ENCODE assay signal across 8 cellular contexts in genomic region chr7:74656421-74656910, GRCh38. TPM values are rescaled to one million over a fixed set of nuclear protein-coding genes. Genes with fewer than 3 reads are reported as not detected.
DNase-seq lines count a peak whose midpoint lies in the region; ATAC-seq and TF ChIP-seq lines count a peak whose summit lies in the region.

No MANE protein-coding gene starts in this region.

- H3K27ac ChIP-seq in CD4-positive, alpha-beta T cell (ENCODE audit: low read depth, low read length), result no peak overlapping the region
- peak overlapping the region; percentile 17 for H3K27ac ChIP-seq in SJSA1
- H3K27ac ChIP-seq in prostate gland, result peak overlapping the region; percentile 98 to 100

- H3K9me3 ChIP-seq in CD4-positive, alpha-beta T cell (ENCODE audit: control insufficient read depth, low read length), result no peaks in the 10 kb centered on the region
- H3K9me3 ChIP-seq in SJSA1 (replicated peaks) (peaks cover 4% of the 10 kb centered on the region), adipocyte (ENCODE audit: control insufficient read depth, low read length) (no peaks in the 10 kb centered on the region), prostate gland (no peaks in the 10 kb centered on the region)

- intact Hi-C loops in CD4-positive, alpha-beta T cell (cut with DNase I, micrococcal nuclease), result loop anchor here (2.0 to 10.0 kb wide), 5 partner anchors 16 to 482 kb away; partner anchors contain the start of genes EIF4H (in 1 of the 2), GTF2IRD1 (in 1 of the 2) and RFC2 (in 1 of the 2)
- intact Hi-C loops in left ventricle myocardium superior (cut with micrococcal nuclease), result no loop called here
- intact Hi-C loops in prostate gland (cut with DNase I), result no loop called here

- H3K4me3 Mint-ChIP-seq in CD4-positive, alpha-beta T cell, result peak overlapping the region; percentile 89

- peak overlapping the region; percentile 99 for H3K9ac ChIP-seq in adipocyte (ENCODE audit: low read length)

- POLR2A ChIA-PET in CD4-positive, alpha-beta T cell (lab: Charles Lee), result interaction anchor here (0.9 to 2.1 kb wide), 5 partner anchors 14 to 1662 kb away, joined by 3 to 11 read pairs (median 3); no protein-coding TSS in a partner anchor

- ATAC-seq in CD4-positive, alpha-beta T cell (ENCODE audit: poor library complexity), result no peak
- ATAC-seq in left ventricle myocardium superior (peak; percentile 39), GM18868 (IDR thresholded peaks at IDR 0.05; ENCODE audit: unreplicated experiment) (no peak), HG03565 (IDR thresholded peaks at IDR 0.05; ENCODE audit: unreplicated experiment) (no peak)

- CTCF ChIA-PET in CD4-positive, alpha-beta T cell (lab: Charles Lee), result no interaction called here

- peak; percentile 38 for TF ChIP-seq RAD21 in Ishikawa (IDR thresholded peaks at IDR 0.05; ENCODE audit: low read depth)

- H3K4me1 Mint-ChIP-seq in CD4-positive, alpha-beta T cell (ENCODE audit: low read depth), result peaks cover 40% of the 10 kb centered on the region

- TF ChIP-seq CTCF in CD4-positive, alpha-beta T cell (IDR thresholded peaks at IDR 0.05), result no peak
- TF ChIP-seq CTCF in prostate gland (IDR thresholded peaks at IDR 0.05), result peak in 2 of 4 experiments; percentile 16 to 21

- H3K9me3 Mint-ChIP-seq in CD4-positive, alpha-beta T cell, result no peaks in the 10 kb centered on the region

- peaks cover 29% of the 10 kb centered on the region for H3K4me1 ChIP-seq in SJSA1 (replicated peaks)
- H3K4me1 ChIP-seq in adipocyte (ENCODE audit: control insufficient read depth, insufficient read depth, low read length), result peaks cover 38% of the 10 kb centered on the region
- H3K4me1 ChIP-seq in prostate gland (replicated peaks), result no peaks in the 10 kb centered on the region

- WGBS in prostate gland, result 0% methylated on average over 24 of the region's 24 CpGs

- peak overlapping the region; percentile 79 for H3K27ac Mint-ChIP-seq in CD4-positive, alpha-beta T cell

- H3K27me3 ChIP-seq in CD4-positive, alpha-beta T cell (ENCODE audit: control insufficient read depth, insufficient read depth, low read length), result no peaks in the 10 kb centered on the region
- H3K27me3 ChIP-seq in SJSA1 (replicated peaks) (no peaks in the 10 kb centered on the region), adipocyte (replicated peaks; ENCODE audit: control insufficient read depth, insufficient read depth, low read length) (no peaks in the 10 kb centered on the region), prostate gland (replicated peaks; ENCODE audit: insufficient read depth) (no peaks in the 10 kb centered on the region)

- H3K27me3 Mint-ChIP-seq in CD4-positive, alpha-beta T cell, result no peaks in the 10 kb centered on the region

- no peak for TF ChIP-seq POLR2A in prostate gland (IDR thresholded peaks at IDR 0.05)

- peak in 9 of 10 experiments; percentile 21 to 63 (median 41) for DNase-seq in CD4-positive, alpha-beta T cell
- DNase-seq in SJSA1 (ENCODE audit: low read depth in 1 of 2, low spot score in 2 of 2) (peak; percentile 50 to 59), adipocyte (ENCODE audit: low read depth) (peak; percentile 75), left ventricle myocardium superior (peak; percentile 72), prostate gland (ENCODE audit: low spot score) (peak; percentile 57)

- peaks cover 26% of the 10 kb centered on the region for H3K36me3 Mint-ChIP-seq in CD4-positive, alpha-beta T cell (ENCODE audit: low read depth)

- H3K36me3 ChIP-seq in SJSA1 (peaks cover 28% of the 10 kb centered on the region), adipocyte (ENCODE audit: control insufficient read depth, insufficient read depth, low read length, severe bottlenecking) (no peaks in the 10 kb centered on the region), prostate gland (no peaks in the 10 kb centered on the region)

- H3K4me3 ChIP-seq in SJSA1 (peak overlapping the region; percentile 100), adipocyte (ENCODE audit: low read length) (peak overlapping the region; percentile 92), prostate gland (peak overlapping the region; percentile 96 to 100)

- no peak for TF ChIP-seq EP300 in Ishikawa (IDR thresholded peaks at IDR 0.05; ENCODE audit: borderline replicate concordance)

TF ChIP-seq in Ishikawa, 13 proteins besides CTCF, POLR2A, EP300 and RAD21:
- TF ChIP-seq EGR1 (IDR thresholded peaks at IDR 0.05) (no peak), NFIC (IDR thresholded peaks at IDR 0.05) (no peak), CREB1 (IDR thresholded peaks at IDR 0.05; ENCODE audit: low read depth) (no peak), ZBTB7A (IDR thresholded peaks at IDR 0.05; ENCODE audit: low read depth) (no peak), TAF1 (IDR thresholded peaks at IDR 0.05; ENCODE audit: low read depth) (no peak), TCF12 (IDR thresholded peaks at IDR 0.05; ENCODE audit: low read depth) (no peak), TEAD4 (IDR thresholded peaks at IDR 0.05) (no peak), CEBPB (IDR thresholded peaks at IDR 0.05) (no peak), FOXM1 (IDR thresholded peaks at IDR 0.05; ENCODE audit: borderline replicate concordance, low read depth) (no peak), YY1 (IDR thresholded peaks at IDR 0.05; ENCODE audit: low read depth) (no peak)
- TF ChIP-seq, protein P1, sequence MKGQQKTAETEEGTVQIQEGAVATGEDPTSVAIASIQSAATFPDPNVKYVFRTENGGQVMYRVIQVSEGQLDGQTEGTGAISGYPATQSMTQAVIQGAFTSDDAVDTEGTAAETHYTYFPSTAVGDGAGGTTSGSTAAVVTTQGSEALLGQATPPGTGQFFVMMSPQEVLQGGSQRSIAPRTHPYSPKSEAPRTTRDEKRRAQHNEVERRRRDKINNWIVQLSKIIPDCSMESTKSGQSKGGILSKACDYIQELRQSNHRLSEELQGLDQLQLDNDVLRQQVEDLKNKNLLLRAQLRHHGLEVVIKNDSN (IDR thresholded peaks at IDR 0.05), result no peak
- TF ChIP-seq, protein P2, sequence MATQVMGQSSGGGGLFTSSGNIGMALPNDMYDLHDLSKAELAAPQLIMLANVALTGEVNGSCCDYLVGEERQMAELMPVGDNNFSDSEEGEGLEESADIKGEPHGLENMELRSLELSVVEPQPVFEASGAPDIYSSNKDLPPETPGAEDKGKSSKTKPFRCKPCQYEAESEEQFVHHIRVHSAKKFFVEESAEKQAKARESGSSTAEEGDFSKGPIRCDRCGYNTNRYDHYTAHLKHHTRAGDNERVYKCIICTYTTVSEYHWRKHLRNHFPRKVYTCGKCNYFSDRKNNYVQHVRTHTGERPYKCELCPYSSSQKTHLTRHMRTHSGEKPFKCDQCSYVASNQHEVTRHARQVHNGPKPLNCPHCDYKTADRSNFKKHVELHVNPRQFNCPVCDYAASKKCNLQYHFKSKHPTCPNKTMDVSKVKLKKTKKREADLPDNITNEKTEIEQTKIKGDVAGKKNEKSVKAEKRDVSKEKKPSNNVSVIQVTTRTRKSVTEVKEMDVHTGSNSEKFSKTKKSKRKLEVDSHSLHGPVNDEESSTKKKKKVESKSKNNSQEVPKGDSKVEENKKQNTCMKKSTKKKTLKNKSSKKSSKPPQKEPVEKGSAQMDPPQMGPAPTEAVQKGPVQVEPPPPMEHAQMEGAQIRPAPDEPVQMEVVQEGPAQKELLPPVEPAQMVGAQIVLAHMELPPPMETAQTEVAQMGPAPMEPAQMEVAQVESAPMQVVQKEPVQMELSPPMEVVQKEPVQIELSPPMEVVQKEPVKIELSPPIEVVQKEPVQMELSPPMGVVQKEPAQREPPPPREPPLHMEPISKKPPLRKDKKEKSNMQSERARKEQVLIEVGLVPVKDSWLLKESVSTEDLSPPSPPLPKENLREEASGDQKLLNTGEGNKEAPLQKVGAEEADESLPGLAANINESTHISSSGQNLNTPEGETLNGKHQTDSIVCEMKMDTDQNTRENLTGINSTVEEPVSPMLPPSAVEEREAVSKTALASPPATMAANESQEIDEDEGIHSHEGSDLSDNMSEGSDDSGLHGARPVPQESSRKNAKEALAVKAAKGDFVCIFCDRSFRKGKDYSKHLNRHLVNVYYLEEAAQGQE (IDR thresholded peaks at IDR 0.05; ENCODE audit: low read depth), result no peak
- TF ChIP-seq, protein P3, sequence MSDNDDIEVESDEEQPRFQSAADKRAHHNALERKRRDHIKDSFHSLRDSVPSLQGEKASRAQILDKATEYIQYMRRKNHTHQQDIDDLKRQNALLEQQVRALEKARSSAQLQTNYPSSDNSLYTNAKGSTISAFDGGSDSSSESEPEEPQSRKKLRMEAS (IDR thresholded peaks at IDR 0.05), result no peak
TF ChIP-seq in Ishikawa: peak in this region for 0.

RNA-seq across cellular contexts. Expression of gene GTF2I, which starts 1.1 kb away (rescaled TPM):
- total RNA-seq in CD4-positive, alpha-beta T cell, result 100 to 1,000 TPM; 105 to 109 TPM
- 78.9 and 113 TPM in 2 replicates for total RNA-seq in SJSA1 (2014; rRNA removed; shearing (Covaris generic))
- total RNA-seq in left ventricle myocardium superior (134 TPM), prostate gland (100 to 1,000 TPM; 149 to 212 TPM)

Comparison
In these comparisons a context has a peak if more than half of its experiments do, and no peak if none do; other contexts are left out.
1. intact Hi-C loops: an anchor here in CD4-positive, alpha-beta T cell (2.0 to 10.0 kb wide); none called in left ventricle myocardium superior and prostate gland.